Comparison of ENCODE assay signal across 21 cellular contexts in genomic region chr12:47902131-47902639, GRCh38.
DNase-seq lines count a peak whose midpoint lies in the region; ATAC-seq and TF ChIP-seq lines count a peak whose summit lies in the region.
"Had no signal": no experiment of that assay in that cellular context is flagged by ENCODE, and none has a peak within 500 bp of the region (broad histone marks: within the 10 kb centered on the region; RNA-seq: fewer than 3 reads in every experiment).

No MANE protein-coding gene starts in this region.

- H3K36me3 ChIP-seq in KMS-11 (ENCODE audit: insufficient read depth) = no peaks in the 10 kb centered on the region
- no peaks in the 10 kb centered on the region for H3K36me3 ChIP-seq in parathyroid adenoma (ENCODE audit: control insufficient read depth, insufficient read depth, low read length)
- H3K36me3 ChIP-seq: ovary, tibial artery had no signal

- H3K27ac ChIP-seq in KMS-11 = no peak overlapping the region
- peak overlapping the region; percentile 96 for H3K27ac ChIP-seq in parathyroid adenoma
- H3K27ac ChIP-seq: 22Rv1, foreskin keratinocyte, ovary had no signal

- peaks cover 43% of the 10 kb centered on the region for H3K36me3 Mint-ChIP-seq in T-helper 1 cell treated with Interleukin-12 subunit alpha and Interleukin-12 subunit beta and Interleukin-4 antibody, amounts not matched to agents 30 μg/mL and 1 μg/mL, for 36 hours (ENCODE audit: low read depth)
- H3K36me3 Mint-ChIP-seq: IgD-negative memory B cell had no signal

- H3K4me1 ChIP-seq in KMS-11 (ENCODE audit: low read depth, poor library complexity, severe bottlenecking) (peaks cover 34% of the 10 kb centered on the region), parathyroid adenoma (peaks cover 49% of the 10 kb centered on the region)

- peak overlapping the region; percentile 93 for H3K4me3 Mint-ChIP-seq in T-helper 1 cell treated with Interleukin-12 subunit alpha and Interleukin-12 subunit beta and Interleukin-4 antibody, amounts not matched to agents 30 μg/mL and 1 μg/mL, for 36 hours
- H3K4me3 Mint-ChIP-seq: central memory CD8-positive, alpha-beta T cell had no signal

- peak overlapping the region; percentile 6 for H3K27ac Mint-ChIP-seq in T-helper 1 cell treated with Interleukin-12 subunit alpha and Interleukin-12 subunit beta and Interleukin-4 antibody, amounts not matched to agents 30 μg/mL and 1 μg/mL, for 36 hours

- no peak overlapping the region for H3K9ac ChIP-seq in KMS-11
- H3K9ac ChIP-seq in parathyroid adenoma = peak overlapping the region; percentile 38
- H3K9ac ChIP-seq: SK-N-SH had no signal

- H3K27me3 Mint-ChIP-seq in T-helper 1 cell treated with Interleukin-12 subunit alpha and Interleukin-12 subunit beta and Interleukin-4 antibody, amounts not matched to agents 30 μg/mL and 1 μg/mL, for 36 hours (ENCODE audit: low read depth) = peaks cover 17% of the 10 kb centered on the region
- H3K27me3 Mint-ChIP-seq: central memory CD8-positive, alpha-beta T cell had no signal

- H3K4me3 ChIP-seq in KMS-11 (IDR thresholded peaks at IDR 0.05; ENCODE audit: insufficient read depth, low read depth, low read length) (no peak overlapping the region), astrocyte of the cerebellum (ENCODE audit: low read depth, low read length) (peak overlapping the region; percentile 54), parathyroid adenoma (ENCODE audit: low read depth, low read length) (peak overlapping the region; percentile 88)
- H3K4me3 ChIP-seq: ovary, tibial artery had no signal

- in situ Hi-C loops in astrocyte of the cerebellum (cut with HindIII; ENCODE audit: low sequenced_read_pairs) = no loop called here

- no peak for ATAC-seq in GM21423 (IDR thresholded peaks at IDR 0.05; ENCODE audit: unreplicated experiment)
- ATAC-seq in HG03432 (IDR thresholded peaks at IDR 0.05; ENCODE audit: unreplicated experiment) = no peak
- ATAC-seq: foreskin keratinocyte, left lung had no signal

- H2AFZ ChIP-seq in KMS-11 (ENCODE audit: low read depth) = no peak overlapping the region
- H2AFZ ChIP-seq in parathyroid adenoma = no peak overlapping the region

- H3K4me1 Mint-ChIP-seq in T-helper 1 cell treated with Interleukin-12 subunit alpha and Interleukin-12 subunit beta and Interleukin-4 antibody, amounts not matched to agents 30 μg/mL and 1 μg/mL, for 36 hours (ENCODE audit: low read depth) = peaks cover 71% of the 10 kb centered on the region

- TF ChIP-seq CTCF in KMS-11 (conservative IDR thresholded peaks at IDR 0.05; ENCODE audit: low read depth, low read length) (no peak), astrocyte of the cerebellum (IDR thresholded peaks at IDR 0.05; ENCODE audit: low read depth, low read length, missing control alignments) (no peak), parathyroid adenoma (IDR thresholded peaks at IDR 0.05) (no peak)

- H4K20me1 ChIP-seq in KMS-11 (ENCODE audit: insufficient read depth) = no peaks in the 10 kb centered on the region

- H3K9me3 Mint-ChIP-seq in T-helper 1 cell treated with Interleukin-12 subunit alpha and Interleukin-12 subunit beta and Interleukin-4 antibody, amounts not matched to agents 30 μg/mL and 1 μg/mL, for 36 hours = no peaks in the 10 kb centered on the region
- H3K9me3 Mint-ChIP-seq: central memory CD8-positive, alpha-beta T cell; IgD-negative memory B cell had no signal

- DNase-seq in T-helper 1 cell (no peak), astrocyte of the cerebellum (ENCODE audit: low read depth) (no peak), SKM-1 treated with dmso at 0.1 percent for 144 hours (lab: John Stamatoyannopoulos, UW; ENCODE audit: unreplicated experiment) (no peak)
- DNase-seq: DND-41; foreskin keratinocyte; left lung; NCI-H524 treated with DMSO at 0.1 percent for 48 hours; OCI-M1; ovary; SK-N-SH; stimulated activated CD4-positive, alpha-beta T cell treated with anti-CD3 and anti-CD28 coated beads, Interleukin-4, amount 100 ng/mL, for 24 hours; stimulated activated CD8-positive, alpha-beta memory T cell treated with anti-CD3 and anti-CD28 coated beads, Interleukin-4, amount 100 ng/mL, for 48 hours; tibial artery had no signal

- no peaks in the 10 kb centered on the region for H3K9me3 ChIP-seq in parathyroid adenoma (ENCODE audit: control insufficient read depth, low read length)
- H3K9me3 ChIP-seq: left lung, ovary, SK-N-SH, tibial artery had no signal

- H3K27me3 ChIP-seq in KMS-11 (ENCODE audit: insufficient read depth, low read depth) = no peaks in the 10 kb centered on the region; the same call in 1 of the 2 replicates
- H3K27me3 ChIP-seq in parathyroid adenoma (ENCODE audit: control insufficient read depth, insufficient read depth, low read length) = no peaks in the 10 kb centered on the region
- H3K27me3 ChIP-seq: ovary had no signal

- H3K4me2 ChIP-seq in KMS-11 (peak overlapping the region; percentile 100; the same call in 1 of the 2 replicates), parathyroid adenoma (ENCODE audit: low read length) (peak overlapping the region; percentile 92)

- H3K79me2 ChIP-seq in KMS-11 (ENCODE audit: insufficient read depth, low read depth) = no peaks in the 10 kb centered on the region; the same call in 1 of the 2 replicates
- H3K79me2 ChIP-seq in parathyroid adenoma = peaks cover 74% of the 10 kb centered on the region
